ENCODE assay signal across 8 cellular contexts in genomic region chr18:59696311-59697235, GRCh38. TPM values are rescaled to one million over a fixed set of nuclear protein-coding genes. Genes with fewer than 3 reads are reported as not detected.
DNase-seq lines count a peak whose midpoint lies in the region; ATAC-seq and TF ChIP-seq lines count a peak whose summit lies in the region.

No MANE protein-coding gene starts in this region.

- peaks cover 40% of the 10 kb centered on the region for H3K27me3 ChIP-seq in lower lobe of right lung (ENCODE audit: low read depth)

- H3K9me3 Mint-ChIP-seq in chondrocyte (ENCODE audit: low read depth): no peaks in the 10 kb centered on the region
- no peaks in the 10 kb centered on the region for H3K9me3 Mint-ChIP-seq in activated T-helper 2 cell treated with anti-CD3 and anti-CD28 coated beads, Interferon-gamma antibody, Interleukin-2, Interleukin-4, amounts not matched to agents 10 μg/mL and 5 μg/mL and 100 μg/mL, durations not matched to agents 14 hours and 24 hours and 36 hours

- ATAC-seq in GM19455 (IDR thresholded peaks at IDR 0.05; ENCODE audit: unreplicated experiment) (peak; percentile 51), lower lobe of right lung (peak; percentile 55 to 57), HG03045 (IDR thresholded peaks at IDR 0.05; ENCODE audit: unreplicated experiment) (no peak)

- peak overlapping the region; percentile 67 for H3K4me3 Mint-ChIP-seq in chondrocyte (ENCODE audit: unreplicated experiment)
- no peak overlapping the region for H3K4me3 Mint-ChIP-seq in activated T-helper 2 cell treated with anti-CD3 and anti-CD28 coated beads, Interferon-gamma antibody, Interleukin-2, Interleukin-4, amounts not matched to agents 10 μg/mL and 5 μg/mL and 100 μg/mL, durations not matched to agents 14 hours and 24 hours and 36 hours (ENCODE audit: low read depth)

- H3K27ac Mint-ChIP-seq in chondrocyte (ENCODE audit: unreplicated experiment): no peak overlapping the region
- no peak overlapping the region for H3K27ac Mint-ChIP-seq in activated T-helper 2 cell treated with anti-CD3 and anti-CD28 coated beads, Interferon-gamma antibody, Interleukin-2, Interleukin-4, amounts not matched to agents 10 μg/mL and 5 μg/mL and 100 μg/mL, durations not matched to agents 14 hours and 24 hours and 36 hours

- DNase-seq in HK-2 (ENCODE audit: unreplicated experiment) (peak; percentile 31), chondrocyte (ENCODE audit: low spot score) (no peak), lower lobe of right lung (no peak), GM19238 (ENCODE audit: insufficient read length, low spot score) (no peak)
- no peak for DNase-seq in effector CD4-positive, alpha-beta T cell
- DNase-seq in activated T-helper 2 cell treated with anti-CD3 and anti-CD28 coated beads, Interferon-gamma antibody, Interleukin-2, Interleukin-4, amounts not matched to agents 10 μg/mL and 5 μg/mL and 100 μg/mL, durations not matched to agents 14 hours and 24 hours and 36 hours (ENCODE audit: low spot score): no peak

- intact Hi-C loops in lower lobe of right lung (cut with DNase I): no loop called here
- intact Hi-C loops in activated T-helper 2 cell treated with anti-CD3 and anti-CD28 coated beads, Interferon-gamma antibody, Interleukin-2, Interleukin-4, amounts not matched to agents 10 μg/mL and 5 μg/mL and 100 μg/mL, durations not matched to agents 14 hours and 24 hours and 36 hours (cut with micrococcal nuclease): loop anchor here (5.0 kb wide), 2 partner anchors 126 to 429 kb away; no protein-coding TSS in a partner anchor

- H3K9me3 ChIP-seq in lower lobe of right lung: no peaks in the 10 kb centered on the region

- peak overlapping the region; percentile 76 for H3K27ac ChIP-seq in lower lobe of right lung

- H3K27me3 Mint-ChIP-seq in chondrocyte (ENCODE audit: low read depth): peaks cover 12% of the 10 kb centered on the region
- H3K27me3 Mint-ChIP-seq in activated T-helper 2 cell treated with anti-CD3 and anti-CD28 coated beads, Interferon-gamma antibody, Interleukin-2, Interleukin-4, amounts not matched to agents 10 μg/mL and 5 μg/mL and 100 μg/mL, durations not matched to agents 14 hours and 24 hours and 36 hours (ENCODE audit: low read depth): peaks cover 67% of the 10 kb centered on the region

- peak overlapping the region; percentile 60 for H3K4me3 ChIP-seq in lower lobe of right lung

- H3K36me3 Mint-ChIP-seq in chondrocyte (ENCODE audit: low read depth): no peaks in the 10 kb centered on the region
- H3K36me3 Mint-ChIP-seq in activated T-helper 2 cell treated with anti-CD3 and anti-CD28 coated beads, Interferon-gamma antibody, Interleukin-2, Interleukin-4, amounts not matched to agents 10 μg/mL and 5 μg/mL and 100 μg/mL, durations not matched to agents 14 hours and 24 hours and 36 hours (ENCODE audit: low read depth): no peaks in the 10 kb centered on the region

- no peaks in the 10 kb centered on the region for H3K36me3 ChIP-seq in lower lobe of right lung

- H3K4me1 ChIP-seq in lower lobe of right lung: peaks cover 6% of the 10 kb centered on the region

- peaks cover 26% of the 10 kb centered on the region for H3K4me1 Mint-ChIP-seq in chondrocyte (ENCODE audit: low read depth)
- H3K4me1 Mint-ChIP-seq in activated T-helper 2 cell treated with anti-CD3 and anti-CD28 coated beads, Interferon-gamma antibody, Interleukin-2, Interleukin-4, amounts not matched to agents 10 μg/mL and 5 μg/mL and 100 μg/mL, durations not matched to agents 14 hours and 24 hours and 36 hours (ENCODE audit: low read depth): peaks cover 4% of the 10 kb centered on the region

- no peak for TF ChIP-seq CTCF in chondrocyte (IDR thresholded peaks at IDR 0.05)
- TF ChIP-seq CTCF in lower lobe of right lung (IDR thresholded peaks at IDR 0.05): no peak

RNA-seq across cellular contexts. Expression of gene CCBE1, which starts 0.7 kb away (rescaled TPM):
- total RNA-seq in chondrocyte: 0.38 to 1.8 TPM (median 0.72 TPM) in 3 replicates
- 14.0 TPM for total RNA-seq in lower lobe of right lung
- not detected in 2 replicates for total RNA-seq in activated T-helper 2 cell treated with anti-CD3 and anti-CD28 coated beads, Interferon-gamma antibody, Interleukin-2, Interleukin-4, amounts not matched to agents 10 μg/mL and 5 μg/mL and 100 μg/mL, durations not matched to agents 14 hours and 24 hours and 36 hours
